8 cellular contexts compared by ENCODE assay signal in the genomic region with DNA sequence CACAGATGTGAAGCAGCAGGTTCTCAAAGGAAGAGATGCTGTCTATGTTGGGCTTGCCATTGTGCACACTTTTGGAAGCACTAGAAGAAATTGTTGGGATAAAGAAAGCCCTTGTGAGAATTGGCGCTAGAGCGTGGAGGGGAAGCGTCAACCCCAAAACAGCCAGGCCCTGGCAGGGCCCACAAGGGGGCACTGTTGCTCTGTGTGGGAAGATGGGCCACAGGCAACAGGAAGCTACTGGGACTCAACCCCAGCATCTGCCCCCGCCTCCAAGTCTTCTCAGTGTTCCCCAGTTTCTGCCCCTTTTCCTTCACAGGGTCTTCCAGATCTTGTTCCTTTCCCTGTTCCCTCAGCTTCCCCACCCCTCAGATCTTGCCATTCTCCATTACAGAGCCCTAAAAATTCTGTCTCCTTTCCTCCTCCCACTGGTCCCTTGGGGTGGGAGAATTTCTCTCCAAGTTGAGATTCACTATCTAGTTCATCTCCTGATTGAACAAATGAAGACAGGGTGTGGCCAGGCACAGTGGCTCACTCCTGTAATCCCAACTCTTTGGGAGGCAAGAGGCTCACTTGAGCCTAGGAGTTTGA.
DNase-seq lines count a peak whose midpoint lies in the region; ATAC-seq lines count a peak whose summit lies in the region.

No MANE protein-coding gene starts in this region.

- H3K9me3 ChIP-seq in aorta (ENCODE audit: control insufficient read depth, low read length), result no peaks in the 10 kb centered on the region

- H3K27me3 Mint-ChIP-seq in activated T-helper 1 cell treated with anti-CD3 and anti-CD28 coated beads, Interleukin-12 subunit alpha, Interleukin-12 subunit beta, Interleukin-2, Interleukin-4 antibody, amounts not matched to agents 30 ng/mL and 10 ng/mL and 1 ng/mL, durations not matched to agents 14 hours and 24 hours and 36 hours (ENCODE audit: insufficient read depth), result peaks cover 1% of the 10 kb centered on the region

- ATAC-seq in HG03025 (IDR thresholded peaks at IDR 0.05; ENCODE audit: low FRiP score, unreplicated experiment) (peak; percentile 85), aorta (ENCODE audit: low FRiP score) (peak; percentile 85)

- WGBS in aorta, 2 donors, result 9 to 17% methylated on average over 4 of the region's 4 CpGs

- H3K27ac Mint-ChIP-seq in activated T-helper 1 cell treated with anti-CD3 and anti-CD28 coated beads, Interleukin-12 subunit alpha, Interleukin-12 subunit beta, Interleukin-2, Interleukin-4 antibody, amounts not matched to agents 30 ng/mL and 10 ng/mL and 1 ng/mL, durations not matched to agents 14 hours and 24 hours and 36 hours, result no peak overlapping the region

- no peak overlapping the region for H3K4me3 Mint-ChIP-seq in activated T-helper 1 cell treated with anti-CD3 and anti-CD28 coated beads, Interleukin-12 subunit alpha, Interleukin-12 subunit beta, Interleukin-2, Interleukin-4 antibody, amounts not matched to agents 30 ng/mL and 10 ng/mL and 1 ng/mL, durations not matched to agents 14 hours and 24 hours and 36 hours

- no peaks in the 10 kb centered on the region for H3K27me3 ChIP-seq in aorta (ENCODE audit: control insufficient read depth in 1 of 2, insufficient read depth in 2 of 2, low read length in 1 of 2)

- H3K4me3 ChIP-seq in aorta (ENCODE audit: low read length in 2 of 2), result no peak overlapping the region

- no peaks in the 10 kb centered on the region for H3K9me3 Mint-ChIP-seq in activated T-helper 1 cell treated with anti-CD3 and anti-CD28 coated beads, Interleukin-12 subunit alpha, Interleukin-12 subunit beta, Interleukin-2, Interleukin-4 antibody, amounts not matched to agents 30 ng/mL and 10 ng/mL and 1 ng/mL, durations not matched to agents 14 hours and 24 hours and 36 hours

- no peaks in the 10 kb centered on the region for H3K4me1 ChIP-seq in aorta (ENCODE audit: control insufficient read depth in 1 of 2, insufficient read depth in 2 of 2, low read length in 2 of 2)

- no peaks in the 10 kb centered on the region for H3K36me3 Mint-ChIP-seq in activated T-helper 1 cell treated with anti-CD3 and anti-CD28 coated beads, Interleukin-12 subunit alpha, Interleukin-12 subunit beta, Interleukin-2, Interleukin-4 antibody, amounts not matched to agents 30 ng/mL and 10 ng/mL and 1 ng/mL, durations not matched to agents 14 hours and 24 hours and 36 hours (ENCODE audit: low read depth)

- no peak overlapping the region for H3K27ac ChIP-seq in aorta (ENCODE audit: low read depth in 1 of 2, low read length in 2 of 2)

- peak; percentile 80 for DNase-seq in NCI-H82 (lab: John Stamatoyannopoulos, UW)
- no peak for DNase-seq in NCI-H82 treated with DMSO at 0.1 percent for 48 hours (lab: John Stamatoyannopoulos, UW; ENCODE audit: unreplicated experiment)
- peak; percentile 64 for DNase-seq in RKO (ENCODE audit: low spot score)
- peak; percentile 41 for DNase-seq in activated T-helper 1 cell treated with anti-CD3 and anti-CD28 coated beads, Interleukin-12 subunit alpha, Interleukin-12 subunit beta, Interleukin-2, Interleukin-4 antibody, amounts not matched to agents 30 ng/mL and 10 ng/mL and 1 ng/mL, durations not matched to agents 14 hours and 24 hours and 36 hours (ENCODE audit: low spot score)
- DNase-seq in foreskin melanocyte, result peak; percentile 51
- DNase-seq in pons (ENCODE audit: low spot score), result peak; percentile 6
- DNase-seq in aorta, result peak in 1 of 2 donors; percentile 73

- H3K36me3 ChIP-seq in aorta (ENCODE audit: control insufficient read depth in 1 of 2, insufficient read depth in 2 of 2, low read length in 1 of 2), result no peaks in the 10 kb centered on the region

- intact Hi-C loops in activated T-helper 1 cell treated with anti-CD3 and anti-CD28 coated beads, Interleukin-12 subunit alpha, Interleukin-12 subunit beta, Interleukin-2, Interleukin-4 antibody, amounts not matched to agents 30 ng/mL and 10 ng/mL and 1 ng/mL, durations not matched to agents 14 hours and 24 hours and 36 hours (cut with micrococcal nuclease), result loop anchor here (1.0 kb wide), 3 partner anchors 75 to 489 kb away; no protein-coding TSS in a partner anchor
- intact Hi-C loops in aorta (cut with DNase I), result no loop called here

- no peaks in the 10 kb centered on the region for H3K4me1 Mint-ChIP-seq in activated T-helper 1 cell treated with anti-CD3 and anti-CD28 coated beads, Interleukin-12 subunit alpha, Interleukin-12 subunit beta, Interleukin-2, Interleukin-4 antibody, amounts not matched to agents 30 ng/mL and 10 ng/mL and 1 ng/mL, durations not matched to agents 14 hours and 24 hours and 36 hours (ENCODE audit: low read depth)
